Comparison of ENCODE assay signal across 8 cellular contexts in genomic region chr22:23716811-23717801, GRCh38. TPM values are rescaled to one million over a fixed set of nuclear protein-coding genes. Genes with fewer than 3 reads are reported as not detected.
A peak's percentile ranks its signal among the peaks of the same experiment; 100 is the strongest.
DNase-seq lines count a peak whose midpoint lies in the region; TF ChIP-seq lines count a peak whose summit lies in the region.

No MANE protein-coding gene starts in this region.

- H3K4me1 ChIP-seq in endocrine pancreas (ENCODE audit: control insufficient read depth, insufficient read depth, low read length) (no peaks in the 10 kb centered on the region), mesenchymal stem cell (ENCODE audit: control insufficient read depth, insufficient read depth, low read depth, low read length) (peaks cover 13% of the 10 kb centered on the region)

- H3K36me3 ChIP-seq in endocrine pancreas (ENCODE audit: control insufficient read depth, insufficient read depth, low read length), result no peaks in the 10 kb centered on the region
- H3K36me3 ChIP-seq in mesenchymal stem cell (ENCODE audit: control insufficient read depth in 1 of 2, insufficient read depth in 2 of 2, low read depth in 1 of 2, low read length in 2 of 2), result peaks cover 22 to 23% of the 10 kb centered on the region in 2 experiments

- peaks cover 17% of the 10 kb centered on the region for H3K79me1 ChIP-seq in mesenchymal stem cell (replicated peaks; ENCODE audit: low read length, poor library complexity, severe bottlenecking)

- no peak overlapping the region for H2BK120ac ChIP-seq in mesenchymal stem cell (ENCODE audit: low read depth, low read length)

- H4K8ac ChIP-seq in mesenchymal stem cell (ENCODE audit: low read length), result peak overlapping the region; percentile 100

- no peaks in the 10 kb centered on the region for H3K27me3 ChIP-seq in endocrine pancreas (ENCODE audit: control insufficient read depth, insufficient read depth, low read length)
- H3K27me3 ChIP-seq in mesenchymal stem cell (ENCODE audit: control insufficient read depth in 1 of 2, insufficient read depth in 1 of 2, low read length in 2 of 2), result no peaks in the 10 kb centered on the region

- peak overlapping the region in 1 of 2 experiments; percentile 96 for H3K23ac ChIP-seq in mesenchymal stem cell (ENCODE audit: low read length in 2 of 2)

- peak overlapping the region; percentile 82 for H3K4me2 ChIP-seq in mesenchymal stem cell (ENCODE audit: low read length, poor library complexity, severe bottlenecking)

- H3K18ac ChIP-seq in mesenchymal stem cell (ENCODE audit: low read depth in 1 of 2, low read length in 2 of 2), result peak overlapping the region; percentile 67 to 97

- TF ChIP-seq CTCF in AG09319 (IDR thresholded peaks at IDR 0.05; ENCODE audit: low read depth, low read length), result no peak

- H3K9me3 ChIP-seq in endocrine pancreas (ENCODE audit: control insufficient read depth, low read length) (no peaks in the 10 kb centered on the region), mesenchymal stem cell (ENCODE audit: control insufficient read depth, low read length) (no peaks in the 10 kb centered on the region)

- peak overlapping the region; percentile 99 for H2AFZ ChIP-seq in mesenchymal stem cell (ENCODE audit: low read depth, low read length)

- H3K9ac ChIP-seq in endocrine pancreas (ENCODE audit: control insufficient read depth, insufficient read depth, low read length) (peak overlapping the region; percentile 81), mesenchymal stem cell (ENCODE audit: low read length) (peak overlapping the region; percentile 94)

- no peak overlapping the region for H3K4me3 ChIP-seq in endocrine pancreas (ENCODE audit: control insufficient read depth, insufficient read depth, low read length)
- peak overlapping the region; percentile 92 to 93 for H3K4me3 ChIP-seq in mesenchymal stem cell (ENCODE audit: insufficient read depth in 1 of 2, low read depth in 1 of 2, low read length in 2 of 2)

- H2AK5ac ChIP-seq in mesenchymal stem cell (ENCODE audit: low read length, severe bottlenecking), result no peak overlapping the region

- peak overlapping the region; percentile 73 to 92 for H3K4ac ChIP-seq in mesenchymal stem cell (ENCODE audit: low read depth in 1 of 2, low read length in 2 of 2)

- DNase-seq in AG09319 (ENCODE audit: extremely low read depth, low read depth) (peak; percentile 61), HS-27A (ENCODE audit: low read depth) (peak; percentile 49), NOMO-1 (lab: John Stamatoyannopoulos, UW; ENCODE audit: unreplicated experiment in 2 of 2) (peak; percentile 71 to 83), mesenchymal stem cell (peak; percentile 88)
- DNase-seq in activated CD8-positive, alpha-beta memory T cell treated with anti-CD3 and anti-CD28 coated beads, Interleukin-2, amount 50 U/mL, for 1 hour (ENCODE audit: extremely low read depth), result peak; percentile 56
- DNase-seq in stimulated activated CD8-positive, alpha-beta memory T cell treated with anti-CD3 and anti-CD28 coated beads, Interleukin-12 subunit alpha, Interleukin-12 subunit beta, amount 100 ng/mL, for 1 hour (ENCODE audit: low read depth), result peak; percentile 75

- peak overlapping the region; percentile 92 for H4K91ac ChIP-seq in mesenchymal stem cell (ENCODE audit: low read length)

- 6% methylated on average over 84 of the region's 84 CpGs for WGBS in mesenchymal stem cell

- H3K27ac ChIP-seq in mesenchymal stem cell (ENCODE audit: low read length, poor library complexity, severe bottlenecking), result no peak overlapping the region

- H2BK12ac ChIP-seq in mesenchymal stem cell (ENCODE audit: low read length in 2 of 2), result peak overlapping the region in 1 of 2 experiments; percentile 67

- peak overlapping the region; percentile 83 to 96 for H3K14ac ChIP-seq in mesenchymal stem cell (ENCODE audit: low read length in 2 of 2)

- H2BK5ac ChIP-seq in mesenchymal stem cell (ENCODE audit: low read depth, low read length, poor library complexity, severe bottlenecking), result no peak overlapping the region

- TF ChIP-seq POLR2A in GM19099 (IDR thresholded peaks at IDR 0.05; ENCODE audit: extremely low read depth, insufficient read length, low read depth), result peak; percentile 88

- H2BK15ac ChIP-seq in mesenchymal stem cell (ENCODE audit: low read depth, poor library complexity, severe bottlenecking), result peak overlapping the region; percentile 65

RNA-seq across cellular contexts. Expression of gene RGL4, which starts 26.3 kb away (rescaled TPM):
- not detected for polyA plus RNA-seq in mesenchymal stem cell (2013, experiment 1 of 2)
- polyA plus RNA-seq in mesenchymal stem cell (2013, experiment 2 of 2), result not detected

RNA-seq across cellular contexts. Expression of gene ZNF70, which starts 33.8 kb away (rescaled TPM):
- polyA plus RNA-seq in mesenchymal stem cell (2013, experiment 1 of 2), result 3.8 TPM
- polyA plus RNA-seq in mesenchymal stem cell (2013, experiment 2 of 2), result 3.5 TPM

RNA-seq across cellular contexts. Expression of gene VPREB3, which starts 37.1 kb away (rescaled TPM):
- polyA plus RNA-seq in mesenchymal stem cell (2013, experiment 1 of 2), result 0.68 TPM
- polyA plus RNA-seq in mesenchymal stem cell (2013, experiment 2 of 2), result 0.52 TPM

RNA-seq across cellular contexts. Expression of gene C22orf15, which starts 45.7 kb away (rescaled TPM):
- 0.15 TPM for polyA plus RNA-seq in mesenchymal stem cell (2013, experiment 1 of 2)
- polyA plus RNA-seq in mesenchymal stem cell (2013, experiment 2 of 2), result 0.26 TPM

RNA-seq across cellular contexts. Expression of gene CHCHD10, which starts 50.7 kb away (rescaled TPM):
- polyA plus RNA-seq in mesenchymal stem cell (2013, experiment 1 of 2), result 425 TPM
- 448 TPM for polyA plus RNA-seq in mesenchymal stem cell (2013, experiment 2 of 2)
